ENCODE assay signal across 1 cellular context in genomic region chr7:146414872-146415271, GRCh38.
TF ChIP-seq lines count a peak whose summit lies in the region.

No MANE protein-coding gene starts in this region.

TF ChIP-seq in WTC11, 78 proteins besides CTCF, POLR2A, EP300 and RAD21 (continued from another document):
- no peak for TF ChIP-seq MXD4 (CRISPR knock-in tag; IDR thresholded peaks at IDR 0.05; ENCODE audit: borderline replicate concordance)
